ENCODE assay signal across 9 cellular contexts in genomic region chr22:31829505-31829904, GRCh38.
A peak's percentile ranks its signal among the peaks of the same experiment; 100 is the strongest.
DNase-seq lines count a peak whose midpoint lies in the region; ATAC-seq, FAIRE-seq and TF ChIP-seq lines count a peak whose summit lies in the region.
"Had no signal": no experiment of that assay in that cellular context is flagged by ENCODE, and none has a peak within 500 bp of the region (broad histone marks: within the 10 kb centered on the region; RNA-seq: fewer than 3 reads in every experiment).

No MANE protein-coding gene starts in this region.

- peak; percentile 99 for ATAC-seq in stimulated activated naive CD8-positive, alpha-beta T cell treated with anti-CD3 and anti-CD28 coated beads, Interleukin-15, Interleukin-2, amounts not matched to agents 100 U/mL and 50 U/mL, for 24 hours
- ATAC-seq in GM21390 (IDR thresholded peaks at IDR 0.05; ENCODE audit: unreplicated experiment): no peak
- ATAC-seq in HG03280 (IDR thresholded peaks at IDR 0.05; ENCODE audit: unreplicated experiment): no peak

- H3K36me3 ChIP-seq in BLaER1 treated with 17β-estradiol and CSF1 and Interleukin-3, amounts not matched to agents 10 nM and 100 nM: peaks cover 68 to 99% (median 86%) of the 10 kb centered on the region in 11 experiments
- H3K36me3 ChIP-seq in keratinocyte (ENCODE audit: control insufficient read depth in 2 of 2, extremely low read depth in 1 of 2, insufficient read depth in 2 of 2, low read length in 2 of 2): peaks cover 0 to 2% of the 10 kb centered on the region in 2 experiments

- peak overlapping the region in 9 of 11 experiments; percentile 22 to 62 (median 54); a peak in 13 of 22 replicates for H3K27ac ChIP-seq in BLaER1 treated with 17β-estradiol and CSF1 and Interleukin-3, amounts not matched to agents 10 nM and 100 nM
- peak overlapping the region; percentile 94 for H3K27ac ChIP-seq in keratinocyte (ENCODE audit: control insufficient read depth, insufficient read depth, low read length)
- H3K27ac ChIP-seq: HL-60 had no signal

- no peaks in the 10 kb centered on the region for H3K79me2 ChIP-seq in keratinocyte (ENCODE audit: control insufficient read depth, insufficient read depth, low read length)

- TF ChIP-seq CTCF in keratinocyte (optimal IDR thresholded peaks at IDR 0.05 in 1 of 3, IDR thresholded peaks at IDR 0.05 in 1 of 3, conservative IDR thresholded peaks at IDR 0.05 in 1 of 3; ENCODE audit: extremely low read depth in 1 of 3, insufficient read depth in 2 of 3, low read length in 3 of 3): no peak

- no peaks in the 10 kb centered on the region for H3K9me1 ChIP-seq in keratinocyte (ENCODE audit: control insufficient read depth, extremely low read depth, insufficient read depth, low read length)

- H2AFZ ChIP-seq in keratinocyte (ENCODE audit: control insufficient read depth, low read length): no peak overlapping the region

- peaks cover 0 to 45% (median 4%) of the 10 kb centered on the region in 11 experiments; a peak in 7 of 22 replicates for H4K20me1 ChIP-seq in BLaER1 treated with 17β-estradiol and CSF1 and Interleukin-3, amounts not matched to agents 10 nM and 100 nM
- no peaks in the 10 kb centered on the region for H4K20me1 ChIP-seq in keratinocyte (ENCODE audit: control insufficient read depth, extremely low read depth, insufficient read depth, low read length)

- dilution Hi-C loops in keratinocyte (cut with MboI; ENCODE audit: extremely low pct_ligation_motif_present, low sequenced_read_pairs): no loop called here

- H3K4me1 ChIP-seq in BLaER1 treated with 17β-estradiol and CSF1 and Interleukin-3, amounts not matched to agents 10 nM and 100 nM: peaks cover 21 to 32% (median 30%) of the 10 kb centered on the region in 10 experiments
- peaks cover 46% of the 10 kb centered on the region for H3K4me1 ChIP-seq in keratinocyte (ENCODE audit: control insufficient read depth, extremely low read depth, insufficient read depth, low read length)

- H3K4me2 ChIP-seq in BLaER1 treated with 17β-estradiol and CSF1 and Interleukin-3, amounts not matched to agents 10 nM and 100 nM: peak overlapping the region in 10 of 11 experiments; percentile 21 to 68 (median 48); a peak in 19 of 22 replicates
- peak overlapping the region; percentile 66 for H3K4me2 ChIP-seq in keratinocyte (ENCODE audit: control insufficient read depth, extremely low read depth, insufficient read depth, low read depth, low read length)

- no peak overlapping the region for H3K4me3 ChIP-seq in BLaER1 treated with 17β-estradiol and CSF1 and Interleukin-3, amounts not matched to agents 10 nM and 100 nM
- H3K4me3 ChIP-seq in keratinocyte (ENCODE audit: control insufficient read depth in 2 of 3, extremely low read depth in 1 of 3, insufficient read depth in 2 of 3, low read depth in 1 of 3, low read length in 3 of 3): peak overlapping the region in 2 of 3 experiments; percentile 11 to 13

- FAIRE-seq in keratinocyte (lab: Jason Lieb, UNC): peak; percentile 96

- no peaks in the 10 kb centered on the region for H3K27me3 ChIP-seq in BLaER1 treated with 17β-estradiol and CSF1 and Interleukin-3, amounts not matched to agents 10 nM and 100 nM
- H3K27me3 ChIP-seq in keratinocyte (ENCODE audit: control insufficient read depth, extremely low read depth, insufficient read depth, low read length): no peaks in the 10 kb centered on the region

- peak; percentile 59 for DNase-seq in LoVo (ENCODE audit: low spot score)
- DNase-seq in activated T-cell treated with anti-CD3 and anti-CD28 coated beads for 4 hours: peak; percentile 4
- peak; percentile 54 for DNase-seq in keratinocyte (ENCODE audit: low read depth, low spot score)
- DNase-seq in stimulated activated naive CD8-positive, alpha-beta T cell treated with anti-CD3 and anti-CD28 coated beads, Interleukin-15, Interleukin-2, amounts not matched to agents 100 U/mL and 50 U/mL, for 24 hours: peak; percentile 61
- no peak for DNase-seq in NCI-H82 (lab: John Stamatoyannopoulos, UW)

- no peaks in the 10 kb centered on the region for H3K9me3 ChIP-seq in BLaER1 treated with 17β-estradiol and CSF1 and Interleukin-3, amounts not matched to agents 10 nM and 100 nM (replicated peaks in 1 of 11)
- H3K9me3 ChIP-seq in keratinocyte (ENCODE audit: control insufficient read depth, low read depth, low read length): no peaks in the 10 kb centered on the region

- H3K9ac ChIP-seq in BLaER1 treated with 17β-estradiol and CSF1 and Interleukin-3, amounts not matched to agents 10 nM and 100 nM: 0 out of 22 replicates have a peak overlapping the region, but pooled peaks of 1 of the 11 experiments have one; percentile 3
- H3K9ac ChIP-seq in keratinocyte (ENCODE audit: control insufficient read depth, extremely low read depth, insufficient read depth, low read length): peak overlapping the region; percentile 61

Comparison
In these comparisons a context has a peak if more than half of its experiments do, and no peak if none do; other contexts are left out.
1. H3K4me3 ChIP-seq: peak in keratinocyte (2 of 3); none in BLaER1 treated with 17β-estradiol and CSF1 and Interleukin-3, amounts not matched to agents 10 nM and 100 nM (0 of 10).